Comparison of ENCODE assay signal across 2 cellular contexts in the genomic region with DNA sequence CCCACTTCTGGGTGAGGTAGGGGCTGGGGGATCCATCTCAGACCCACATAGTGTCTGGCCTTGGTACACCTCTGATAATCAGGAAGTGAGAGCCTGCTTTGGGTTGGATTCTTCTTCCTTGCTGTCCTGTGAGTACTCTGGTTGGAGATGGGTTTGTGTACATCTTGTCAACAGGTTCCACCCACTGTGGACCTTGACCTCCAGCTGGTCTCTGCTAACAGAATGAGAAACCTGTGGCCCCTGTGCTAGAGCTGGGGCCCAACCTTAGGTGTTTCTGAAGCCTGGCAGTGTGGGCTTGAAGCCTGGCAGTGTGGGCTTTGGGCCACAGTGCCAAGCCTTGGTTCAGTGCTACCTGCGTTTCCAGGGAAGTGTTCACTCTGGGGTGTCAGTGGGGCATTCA.
TF ChIP-seq lines count a peak whose summit lies in the region.

No MANE protein-coding gene starts in this region.

TF ChIP-seq in WTC11, 78 proteins besides CTCF, POLR2A, EP300 and RAD21:
- TF ChIP-seq JUN (CRISPR knock-in tag; IDR thresholded peaks at IDR 0.05) (no peak), CREB1 (CRISPR knock-in tag; IDR thresholded peaks at IDR 0.05) (no peak)

TF ChIP-seq in HepG2, 621 proteins besides CTCF, POLR2A, EP300 and RAD21 (continues in another document):
- TF ChIP-seq RCOR2 (CRISPR knock-in tag; IDR thresholded peaks at IDR 0.05) = peak; percentile 69; the same call in 1 of the 2 replicates
- TF ChIP-seq ZFP90 (CRISPR knock-in tag; IDR thresholded peaks at IDR 0.05; ENCODE audit: borderline replicate concordance) = no peak
- TF ChIP-seq ZNF264 (CRISPR knock-in tag; IDR thresholded peaks at IDR 0.05) = 0 out of 2 replicates have a peak, but pooled peaks have one; percentile 30
- peak; percentile 94; the same call in 1 of the 2 replicates for TF ChIP-seq KLF9 (CRISPR knock-in tag; IDR thresholded peaks at IDR 0.05; ENCODE audit: low read depth)
- TF ChIP-seq FOXP1 (IDR thresholded peaks at IDR 0.05) = peak; percentile 74
- TF ChIP-seq FOXP1 (CRISPR knock-in tag; IDR thresholded peaks at IDR 0.05) = peak; percentile 95
- no peak for TF ChIP-seq CENPX (CRISPR knock-in tag; IDR thresholded peaks at IDR 0.05)
- TF ChIP-seq EHMT2 (IDR thresholded peaks at IDR 0.05; ENCODE audit: borderline replicate concordance, low read depth, low read length) = no peak
- TF ChIP-seq YY1 (IDR thresholded peaks at IDR 0.05; ENCODE audit: insufficient read depth, insufficient replicate concordance, low read depth, low read length) = no peak
- TF ChIP-seq FOSL1 (CRISPR knock-in tag; IDR thresholded peaks at IDR 0.05; ENCODE audit: borderline replicate concordance) = no peak
- no peak for TF ChIP-seq EZH2 (conservative IDR thresholded peaks at IDR 0.05; ENCODE audit: low read depth, low read length)
- TF ChIP-seq SP2 (CRISPR knock-in tag; IDR thresholded peaks at IDR 0.05) = no peak
- TF ChIP-seq ZNF619 (CRISPR knock-in tag; IDR thresholded peaks at IDR 0.05) = no peak
- TF ChIP-seq ATF3 (CRISPR knock-in tag; IDR thresholded peaks at IDR 0.05) = 0 out of 2 replicates have a peak, but pooled peaks have one; percentile 10
- TF ChIP-seq, protein P1, sequence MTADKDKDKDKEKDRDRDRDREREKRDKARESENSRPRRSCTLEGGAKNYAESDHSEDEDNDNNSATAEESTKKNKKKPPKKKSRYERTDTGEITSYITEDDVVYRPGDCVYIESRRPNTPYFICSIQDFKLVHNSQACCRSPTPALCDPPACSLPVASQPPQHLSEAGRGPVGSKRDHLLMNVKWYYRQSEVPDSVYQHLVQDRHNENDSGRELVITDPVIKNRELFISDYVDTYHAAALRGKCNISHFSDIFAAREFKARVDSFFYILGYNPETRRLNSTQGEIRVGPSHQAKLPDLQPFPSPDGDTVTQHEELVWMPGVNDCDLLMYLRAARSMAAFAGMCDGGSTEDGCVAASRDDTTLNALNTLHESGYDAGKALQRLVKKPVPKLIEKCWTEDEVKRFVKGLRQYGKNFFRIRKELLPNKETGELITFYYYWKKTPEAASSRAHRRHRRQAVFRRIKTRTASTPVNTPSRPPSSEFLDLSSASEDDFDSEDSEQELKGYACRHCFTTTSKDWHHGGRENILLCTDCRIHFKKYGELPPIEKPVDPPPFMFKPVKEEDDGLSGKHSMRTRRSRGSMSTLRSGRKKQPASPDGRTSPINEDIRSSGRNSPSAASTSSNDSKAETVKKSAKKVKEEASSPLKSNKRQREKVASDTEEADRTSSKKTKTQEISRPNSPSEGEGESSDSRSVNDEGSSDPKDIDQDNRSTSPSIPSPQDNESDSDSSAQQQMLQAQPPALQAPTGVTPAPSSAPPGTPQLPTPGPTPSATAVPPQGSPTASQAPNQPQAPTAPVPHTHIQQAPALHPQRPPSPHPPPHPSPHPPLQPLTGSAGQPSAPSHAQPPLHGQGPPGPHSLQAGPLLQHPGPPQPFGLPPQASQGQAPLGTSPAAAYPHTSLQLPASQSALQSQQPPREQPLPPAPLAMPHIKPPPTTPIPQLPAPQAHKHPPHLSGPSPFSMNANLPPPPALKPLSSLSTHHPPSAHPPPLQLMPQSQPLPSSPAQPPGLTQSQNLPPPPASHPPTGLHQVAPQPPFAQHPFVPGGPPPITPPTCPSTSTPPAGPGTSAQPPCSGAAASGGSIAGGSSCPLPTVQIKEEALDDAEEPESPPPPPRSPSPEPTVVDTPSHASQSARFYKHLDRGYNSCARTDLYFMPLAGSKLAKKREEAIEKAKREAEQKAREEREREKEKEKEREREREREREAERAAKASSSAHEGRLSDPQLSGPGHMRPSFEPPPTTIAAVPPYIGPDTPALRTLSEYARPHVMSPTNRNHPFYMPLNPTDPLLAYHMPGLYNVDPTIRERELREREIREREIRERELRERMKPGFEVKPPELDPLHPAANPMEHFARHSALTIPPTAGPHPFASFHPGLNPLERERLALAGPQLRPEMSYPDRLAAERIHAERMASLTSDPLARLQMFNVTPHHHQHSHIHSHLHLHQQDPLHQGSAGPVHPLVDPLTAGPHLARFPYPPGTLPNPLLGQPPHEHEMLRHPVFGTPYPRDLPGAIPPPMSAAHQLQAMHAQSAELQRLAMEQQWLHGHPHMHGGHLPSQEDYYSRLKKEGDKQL (CRISPR knock-in tag; IDR thresholded peaks at IDR 0.05; ENCODE audit: low read depth) = 0 out of 2 replicates have a peak, but pooled peaks have one; percentile 59
- TF ChIP-seq ZNF782 (CRISPR knock-in tag; IDR thresholded peaks at IDR 0.05; ENCODE audit: borderline replicate concordance) = no peak
- no peak for TF ChIP-seq ZMYM3 (CRISPR knock-in tag; IDR thresholded peaks at IDR 0.05)
- TF ChIP-seq ATRX (CRISPR knock-in tag; IDR thresholded peaks at IDR 0.05; ENCODE audit: borderline replicate concordance) = no peak
- TF ChIP-seq TOE1 (CRISPR knock-in tag; IDR thresholded peaks at IDR 0.05) = no peak
- no peak for TF ChIP-seq POLR2AphosphoS2 (IDR thresholded peaks at IDR 0.05; ENCODE audit: low read depth, low read length)
- no peak for TF ChIP-seq HOXD1 (CRISPR knock-in tag; IDR thresholded peaks at IDR 0.05)
- TF ChIP-seq, protein P2, sequence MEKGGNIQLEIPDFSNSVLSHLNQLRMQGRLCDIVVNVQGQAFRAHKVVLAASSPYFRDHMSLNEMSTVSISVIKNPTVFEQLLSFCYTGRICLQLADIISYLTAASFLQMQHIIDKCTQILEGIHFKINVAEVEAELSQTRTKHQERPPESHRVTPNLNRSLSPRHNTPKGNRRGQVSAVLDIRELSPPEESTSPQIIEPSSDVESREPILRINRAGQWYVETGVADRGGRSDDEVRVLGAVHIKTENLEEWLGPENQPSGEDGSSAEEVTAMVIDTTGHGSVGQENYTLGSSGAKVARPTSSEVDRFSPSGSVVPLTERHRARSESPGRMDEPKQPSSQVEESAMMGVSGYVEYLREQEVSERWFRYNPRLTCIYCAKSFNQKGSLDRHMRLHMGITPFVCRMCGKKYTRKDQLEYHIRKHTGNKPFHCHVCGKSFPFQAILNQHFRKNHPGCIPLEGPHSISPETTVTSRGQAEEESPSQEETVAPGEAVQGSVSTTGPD (CRISPR knock-in tag; IDR thresholded peaks at IDR 0.05) = no peak
- TF ChIP-seq ZNF563 (CRISPR knock-in tag; IDR thresholded peaks at IDR 0.05) = no peak
- peak; percentile 98 for TF ChIP-seq FOXA3 (CRISPR knock-in tag; IDR thresholded peaks at IDR 0.05)
- no peak for TF ChIP-seq SNAPC5 (CRISPR knock-in tag; IDR thresholded peaks at IDR 0.05; ENCODE audit: borderline replicate concordance)
- no peak for TF ChIP-seq ZNF660 (CRISPR knock-in tag; IDR thresholded peaks at IDR 0.05; ENCODE audit: borderline replicate concordance, low read depth)
- TF ChIP-seq NFRKB (IDR thresholded peaks at IDR 0.05) = no peak
- no peak for TF ChIP-seq SMAD9 (CRISPR knock-in tag; IDR thresholded peaks at IDR 0.05)
- no peak for TF ChIP-seq AKAP8 (CRISPR knock-in tag; IDR thresholded peaks at IDR 0.05)
- TF ChIP-seq, protein P3, sequence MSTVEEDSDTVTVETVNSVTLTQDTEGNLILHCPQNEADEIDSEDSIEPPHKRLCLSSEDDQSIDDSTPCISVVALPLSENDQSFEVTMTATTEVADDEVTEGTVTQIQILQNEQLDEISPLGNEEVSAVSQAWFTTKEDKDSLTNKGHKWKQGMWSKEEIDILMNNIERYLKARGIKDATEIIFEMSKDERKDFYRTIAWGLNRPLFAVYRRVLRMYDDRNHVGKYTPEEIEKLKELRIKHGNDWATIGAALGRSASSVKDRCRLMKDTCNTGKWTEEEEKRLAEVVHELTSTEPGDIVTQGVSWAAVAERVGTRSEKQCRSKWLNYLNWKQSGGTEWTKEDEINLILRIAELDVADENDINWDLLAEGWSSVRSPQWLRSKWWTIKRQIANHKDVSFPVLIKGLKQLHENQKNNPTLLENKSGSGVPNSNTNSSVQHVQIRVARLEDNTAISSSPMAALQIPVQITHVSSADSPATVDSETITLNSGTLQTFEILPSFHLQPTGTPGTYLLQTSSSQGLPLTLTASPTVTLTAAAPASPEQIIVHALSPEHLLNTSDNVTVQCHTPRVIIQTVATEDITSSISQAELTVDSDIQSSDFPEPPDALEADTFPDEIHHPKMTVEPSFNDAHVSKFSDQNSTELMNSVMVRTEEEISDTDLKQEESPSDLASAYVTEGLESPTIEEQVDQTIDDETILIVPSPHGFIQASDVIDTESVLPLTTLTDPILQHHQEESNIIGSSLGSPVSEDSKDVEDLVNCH (CRISPR knock-in tag; IDR thresholded peaks at IDR 0.05) = no peak
- TF ChIP-seq ZBTB49 (CRISPR knock-in tag; IDR thresholded peaks at IDR 0.05; ENCODE audit: borderline replicate concordance) = no peak
- TF ChIP-seq PHB2 (IDR thresholded peaks at IDR 0.05; ENCODE audit: partially characterized antibody) = no peak
- peak; percentile 82 for TF ChIP-seq THAP11 (CRISPR knock-in tag; IDR thresholded peaks at IDR 0.05)
- no peak for TF ChIP-seq SKI (IDR thresholded peaks at IDR 0.05; ENCODE audit: partially characterized antibody)
- peak; percentile 99 for TF ChIP-seq SIN3A (IDR thresholded peaks at IDR 0.05; ENCODE audit: borderline replicate concordance, low read depth, low read length)
- no peak; the same call in 1 of the 2 replicates for TF ChIP-seq ZBTB21 (CRISPR knock-in tag; IDR thresholded peaks at IDR 0.05)
- TF ChIP-seq NCOA2 (CRISPR knock-in tag; IDR thresholded peaks at IDR 0.05) = peak; percentile 66
- TF ChIP-seq ZNF549 (CRISPR knock-in tag; IDR thresholded peaks at IDR 0.05) = no peak
- no peak for TF ChIP-seq TCF7L2 (IDR thresholded peaks at IDR 0.05; ENCODE audit: low read depth, low read length)
- no peak for TF ChIP-seq ZBTB34 (CRISPR knock-in tag; IDR thresholded peaks at IDR 0.05)
- TF ChIP-seq SP140L (CRISPR knock-in tag; IDR thresholded peaks at IDR 0.05; ENCODE audit: borderline replicate concordance) = no peak
